8 cellular contexts compared by ENCODE assay signal in genomic region chr3:55485208-55485791, GRCh38. TPM values are rescaled to one million over a fixed set of nuclear protein-coding genes. Genes with fewer than 3 reads are reported as not detected.
A peak's percentile ranks its signal among the peaks of the same experiment; 100 is the strongest.
DNase-seq lines count a peak whose midpoint lies in the region; ATAC-seq and TF ChIP-seq lines count a peak whose summit lies in the region.

No MANE protein-coding gene starts in this region.

- CTCF ChIA-PET in AG04450 (lab: Charles Lee): interaction anchor here (0.6 to 3.1 kb wide), 6 partner anchors 8 to 728 kb away, joined by 3 to 31 read pairs (median 8); no protein-coding TSS in a partner anchor

- no peaks in the 10 kb centered on the region for H3K27me3 ChIP-seq in AG04450 (ENCODE audit: control insufficient read depth, insufficient read depth, low read length)

- intact Hi-C loops in sciatic nerve (cut with DNase I): loop anchor here (10.0 kb wide), 2 partner anchors 260 to 770 kb away; no protein-coding TSS in a partner anchor

- peak overlapping the region; percentile 97 for H3K27ac ChIP-seq in AG04450 (ENCODE audit: low read depth, low read length)

- TF ChIP-seq CTCF in AG04450 (IDR thresholded peaks at IDR 0.05; ENCODE audit: low read depth, low read length): peak; percentile 68

- no peak for TF ChIP-seq POLR2A in GM18505 (IDR thresholded peaks at IDR 0.05; ENCODE audit: borderline replicate concordance, extremely low read depth, insufficient read depth, insufficient read length)

- DNase-seq in AG04450 (ENCODE audit: low read depth, low spot score) (no peak), NCI-H774 (lab: John Stamatoyannopoulos, UW) (peak; percentile 33), astrocyte of the hippocampus (ENCODE audit: low read depth, low spot score) (peak; percentile 96), hippocampal formation (lab: John Stamatoyannopoulos, UW) (peak; percentile 72 to 73), sciatic nerve (ENCODE audit: low spot score) (peak; percentile 86), activated gamma-delta T cell (lab: John Stamatoyannopoulos, UW) (no peak)

- POLR2A ChIA-PET in AG04450 (lab: Yijun Ruan, JAX): no interaction called here

- peak overlapping the region; percentile 98 for H3K4me3 ChIP-seq in AG04450 (ENCODE audit: low read depth, low read length)

- peak; percentile 66 for ATAC-seq in GM18505 (IDR thresholded peaks at IDR 0.05; ENCODE audit: unreplicated experiment)
- peak; percentile 57 for ATAC-seq in HG03159 (IDR thresholded peaks at IDR 0.05; ENCODE audit: unreplicated experiment)
- ATAC-seq in sciatic nerve: peak; percentile 81

- H3K9me3 ChIP-seq in AG04450 (ENCODE audit: control insufficient read depth, insufficient read depth, low read length): no peaks in the 10 kb centered on the region; the same call in 1 of the 2 replicates

RNA-seq across cellular contexts. Expression of gene WNT5A, which starts 1.8 kb away (rescaled TPM):
- polyA plus RNA-seq in AG04450 (2011; rRNA removed): 168 and 203 TPM in 2 replicates
- polyA minus RNA-seq in AG04450 (2011; rRNA and poly(A)+ RNA removed): 290 TPM in 2 replicates
- 4.7 TPM for total RNA-seq in sciatic nerve

Comparison
In these comparisons a context has a peak if more than half of its experiments do, and no peak if none do; other contexts are left out.
1. DNase-seq: peak in NCI-H774 (single experiment), astrocyte of the hippocampus (single experiment), hippocampal formation (2 of 2) and sciatic nerve (single experiment); none in AG04450 (single experiment) and activated gamma-delta T cell (single experiment).
2. Peak in every context shown above with its lines, with median percentiles within 50 percentile points of each other: ATAC-seq.